1 cellular context compared by ENCODE assay signal in the genomic region with DNA sequence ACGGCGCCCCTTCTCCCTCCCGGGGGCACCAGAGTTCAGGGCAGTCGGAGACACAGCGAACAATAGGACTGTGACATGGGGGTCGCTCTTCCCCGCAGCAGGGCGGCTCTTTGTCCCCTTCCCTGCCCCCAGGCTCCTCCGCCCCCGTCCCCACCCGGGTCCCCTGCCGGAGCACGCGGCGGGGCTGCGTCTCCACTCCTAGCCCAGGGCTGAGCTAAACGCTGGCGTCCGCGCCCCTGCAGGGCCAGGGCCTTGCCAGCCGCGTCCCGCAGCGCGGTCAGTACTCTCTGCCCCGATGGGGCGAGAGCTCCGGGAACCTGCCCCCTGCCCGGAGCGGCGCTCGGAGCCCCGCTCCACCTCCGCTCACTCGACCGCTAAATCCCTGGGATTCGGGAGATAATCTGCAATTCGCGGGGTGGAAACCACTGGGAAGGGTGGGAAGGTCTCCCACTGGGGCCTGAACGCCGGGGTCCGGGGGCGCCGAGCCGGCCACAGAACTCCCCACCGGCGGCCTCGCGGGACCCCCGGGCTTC.
TF ChIP-seq lines count a peak whose summit lies in the region.

No MANE protein-coding gene starts in this region.

TF ChIP-seq in HepG2, 621 proteins besides CTCF, POLR2A, EP300 and RAD21 (continues in another document):
- TF ChIP-seq ZBTB3 (CRISPR knock-in tag; IDR thresholded peaks at IDR 0.05; ENCODE audit: borderline replicate concordance, low read depth), result no peak
- TF ChIP-seq ZNF737 (CRISPR knock-in tag; IDR thresholded peaks at IDR 0.05; ENCODE audit: borderline replicate concordance), result no peak
- TF ChIP-seq, protein P1, sequence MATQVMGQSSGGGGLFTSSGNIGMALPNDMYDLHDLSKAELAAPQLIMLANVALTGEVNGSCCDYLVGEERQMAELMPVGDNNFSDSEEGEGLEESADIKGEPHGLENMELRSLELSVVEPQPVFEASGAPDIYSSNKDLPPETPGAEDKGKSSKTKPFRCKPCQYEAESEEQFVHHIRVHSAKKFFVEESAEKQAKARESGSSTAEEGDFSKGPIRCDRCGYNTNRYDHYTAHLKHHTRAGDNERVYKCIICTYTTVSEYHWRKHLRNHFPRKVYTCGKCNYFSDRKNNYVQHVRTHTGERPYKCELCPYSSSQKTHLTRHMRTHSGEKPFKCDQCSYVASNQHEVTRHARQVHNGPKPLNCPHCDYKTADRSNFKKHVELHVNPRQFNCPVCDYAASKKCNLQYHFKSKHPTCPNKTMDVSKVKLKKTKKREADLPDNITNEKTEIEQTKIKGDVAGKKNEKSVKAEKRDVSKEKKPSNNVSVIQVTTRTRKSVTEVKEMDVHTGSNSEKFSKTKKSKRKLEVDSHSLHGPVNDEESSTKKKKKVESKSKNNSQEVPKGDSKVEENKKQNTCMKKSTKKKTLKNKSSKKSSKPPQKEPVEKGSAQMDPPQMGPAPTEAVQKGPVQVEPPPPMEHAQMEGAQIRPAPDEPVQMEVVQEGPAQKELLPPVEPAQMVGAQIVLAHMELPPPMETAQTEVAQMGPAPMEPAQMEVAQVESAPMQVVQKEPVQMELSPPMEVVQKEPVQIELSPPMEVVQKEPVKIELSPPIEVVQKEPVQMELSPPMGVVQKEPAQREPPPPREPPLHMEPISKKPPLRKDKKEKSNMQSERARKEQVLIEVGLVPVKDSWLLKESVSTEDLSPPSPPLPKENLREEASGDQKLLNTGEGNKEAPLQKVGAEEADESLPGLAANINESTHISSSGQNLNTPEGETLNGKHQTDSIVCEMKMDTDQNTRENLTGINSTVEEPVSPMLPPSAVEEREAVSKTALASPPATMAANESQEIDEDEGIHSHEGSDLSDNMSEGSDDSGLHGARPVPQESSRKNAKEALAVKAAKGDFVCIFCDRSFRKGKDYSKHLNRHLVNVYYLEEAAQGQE (IDR thresholded peaks at IDR 0.05; ENCODE audit: borderline replicate concordance in 1 of 2, low read depth in 1 of 2, low read length in 2 of 2), result no peak
- no peak for TF ChIP-seq ZNF781 (CRISPR knock-in tag; IDR thresholded peaks at IDR 0.05; ENCODE audit: borderline replicate concordance, not compliant biosample characterization)
- TF ChIP-seq ZSCAN9 (CRISPR knock-in tag; IDR thresholded peaks at IDR 0.05; ENCODE audit: borderline replicate concordance), result no peak
- no peak for TF ChIP-seq ZFP41 (CRISPR knock-in tag; IDR thresholded peaks at IDR 0.05; ENCODE audit: borderline replicate concordance)
- no peak for TF ChIP-seq PHF21A (CRISPR knock-in tag; IDR thresholded peaks at IDR 0.05)
- no peak for TF ChIP-seq TCF12 (IDR thresholded peaks at IDR 0.05)
- no peak for TF ChIP-seq TCF12 (CRISPR knock-in tag; IDR thresholded peaks at IDR 0.05)
- no peak for TF ChIP-seq IKZF4 (CRISPR knock-in tag; IDR thresholded peaks at IDR 0.05; ENCODE audit: borderline replicate concordance, low read depth, not compliant biosample characterization)
- TF ChIP-seq HMGXB4 (CRISPR knock-in tag; IDR thresholded peaks at IDR 0.05; ENCODE audit: borderline replicate concordance in 1 of 2, low read depth in 1 of 2), result peak in 1 of 2 experiments; percentile 45; a peak in 1 of 4 replicates
- no peak for TF ChIP-seq MIXL1 (CRISPR knock-in tag; IDR thresholded peaks at IDR 0.05)
- TF ChIP-seq KDM5B (CRISPR knock-in tag; IDR thresholded peaks at IDR 0.05; ENCODE audit: borderline replicate concordance), result peak; percentile 47
- TF ChIP-seq SKI (IDR thresholded peaks at IDR 0.05; ENCODE audit: partially characterized antibody), result no peak
- no peak for TF ChIP-seq CENPX (CRISPR knock-in tag; IDR thresholded peaks at IDR 0.05)
- TF ChIP-seq, protein P2, sequence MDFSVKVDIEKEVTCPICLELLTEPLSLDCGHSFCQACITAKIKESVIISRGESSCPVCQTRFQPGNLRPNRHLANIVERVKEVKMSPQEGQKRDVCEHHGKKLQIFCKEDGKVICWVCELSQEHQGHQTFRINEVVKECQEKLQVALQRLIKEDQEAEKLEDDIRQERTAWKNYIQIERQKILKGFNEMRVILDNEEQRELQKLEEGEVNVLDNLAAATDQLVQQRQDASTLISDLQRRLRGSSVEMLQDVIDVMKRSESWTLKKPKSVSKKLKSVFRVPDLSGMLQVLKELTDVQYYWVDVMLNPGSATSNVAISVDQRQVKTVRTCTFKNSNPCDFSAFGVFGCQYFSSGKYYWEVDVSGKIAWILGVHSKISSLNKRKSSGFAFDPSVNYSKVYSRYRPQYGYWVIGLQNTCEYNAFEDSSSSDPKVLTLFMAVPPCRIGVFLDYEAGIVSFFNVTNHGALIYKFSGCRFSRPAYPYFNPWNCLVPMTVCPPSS (IDR thresholded peaks at IDR 0.05), result no peak
- TF ChIP-seq ZNF652 (CRISPR knock-in tag; IDR thresholded peaks at IDR 0.05; ENCODE audit: borderline replicate concordance, low read depth), result no peak
- no peak for TF ChIP-seq ZUFSP (CRISPR knock-in tag; IDR thresholded peaks at IDR 0.05; ENCODE audit: borderline replicate concordance)
- TF ChIP-seq NPAS2 (CRISPR knock-in tag; IDR thresholded peaks at IDR 0.05; ENCODE audit: borderline replicate concordance), result no peak
- TF ChIP-seq THYN1 (CRISPR knock-in tag; IDR thresholded peaks at IDR 0.05; ENCODE audit: borderline replicate concordance, low read depth), result no peak
- peak; percentile 56; the same call in 1 of the 2 replicates for TF ChIP-seq ZNF670 (CRISPR knock-in tag; IDR thresholded peaks at IDR 0.05; ENCODE audit: borderline replicate concordance)
- no peak; the same call in 1 of the 2 replicates for TF ChIP-seq ZNF570 (CRISPR knock-in tag; IDR thresholded peaks at IDR 0.05; ENCODE audit: borderline replicate concordance)
- TF ChIP-seq MTF1 (CRISPR knock-in tag; IDR thresholded peaks at IDR 0.05), result no peak
- no peak for TF ChIP-seq FOXP1 (IDR thresholded peaks at IDR 0.05)
- TF ChIP-seq FOXP1 (CRISPR knock-in tag; IDR thresholded peaks at IDR 0.05), result no peak
- no peak for TF ChIP-seq CREB3 (CRISPR knock-in tag; IDR thresholded peaks at IDR 0.05)
- TF ChIP-seq CREBL2 (CRISPR knock-in tag; IDR thresholded peaks at IDR 0.05; ENCODE audit: borderline replicate concordance), result no peak
- peak; percentile 26; the same call in 1 of the 2 replicates for TF ChIP-seq HIVEP1 (CRISPR knock-in tag; IDR thresholded peaks at IDR 0.05)
- TF ChIP-seq, protein P3, sequence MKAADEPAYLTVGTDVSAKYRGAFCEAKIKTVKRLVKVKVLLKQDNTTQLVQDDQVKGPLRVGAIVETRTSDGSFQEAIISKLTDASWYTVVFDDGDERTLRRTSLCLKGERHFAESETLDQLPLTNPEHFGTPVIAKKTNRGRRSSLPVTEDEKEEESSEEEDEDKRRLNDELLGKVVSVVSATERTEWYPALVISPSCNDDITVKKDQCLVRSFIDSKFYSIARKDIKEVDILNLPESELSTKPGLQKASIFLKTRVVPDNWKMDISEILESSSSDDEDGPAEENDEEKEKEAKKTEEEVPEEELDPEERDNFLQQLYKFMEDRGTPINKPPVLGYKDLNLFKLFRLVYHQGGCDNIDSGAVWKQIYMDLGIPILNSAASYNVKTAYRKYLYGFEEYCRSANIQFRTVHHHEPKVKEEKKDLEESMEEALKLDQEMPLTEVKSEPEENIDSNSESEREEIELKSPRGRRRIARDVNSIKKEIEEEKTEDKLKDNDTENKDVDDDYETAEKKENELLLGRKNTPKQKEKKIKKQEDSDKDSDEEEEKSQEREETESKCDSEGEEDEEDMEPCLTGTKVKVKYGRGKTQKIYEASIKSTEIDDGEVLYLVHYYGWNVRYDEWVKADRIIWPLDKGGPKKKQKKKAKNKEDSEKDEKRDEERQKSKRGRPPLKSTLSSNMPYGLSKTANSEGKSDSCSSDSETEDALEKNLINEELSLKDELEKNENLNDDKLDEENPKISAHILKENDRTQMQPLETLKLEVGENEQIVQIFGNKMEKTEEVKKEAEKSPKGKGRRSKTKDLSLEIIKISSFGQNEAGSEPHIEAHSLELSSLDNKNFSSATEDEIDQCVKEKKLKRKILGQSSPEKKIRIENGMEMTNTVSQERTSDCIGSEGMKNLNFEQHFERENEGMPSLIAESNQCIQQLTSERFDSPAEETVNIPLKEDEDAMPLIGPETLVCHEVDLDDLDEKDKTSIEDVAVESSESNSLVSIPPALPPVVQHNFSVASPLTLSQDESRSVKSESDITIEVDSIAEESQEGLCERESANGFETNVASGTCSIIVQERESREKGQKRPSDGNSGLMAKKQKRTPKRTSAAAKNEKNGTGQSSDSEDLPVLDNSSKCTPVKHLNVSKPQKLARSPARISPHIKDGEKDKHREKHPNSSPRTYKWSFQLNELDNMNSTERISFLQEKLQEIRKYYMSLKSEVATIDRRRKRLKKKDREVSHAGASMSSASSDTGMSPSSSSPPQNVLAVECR (CRISPR knock-in tag; IDR thresholded peaks at IDR 0.05; ENCODE audit: borderline replicate concordance), result peak; percentile 64
- no peak for TF ChIP-seq SCMH1 (CRISPR knock-in tag; IDR thresholded peaks at IDR 0.05; ENCODE audit: borderline replicate concordance)
- no peak for TF ChIP-seq PAXIP1 (CRISPR knock-in tag; conservative IDR thresholded peaks at IDR 0.05)
- TF ChIP-seq ZFYVE20 (CRISPR knock-in tag; IDR thresholded peaks at IDR 0.05; ENCODE audit: borderline replicate concordance, low read depth), result no peak
- no peak for TF ChIP-seq POGZ (CRISPR knock-in tag; IDR thresholded peaks at IDR 0.05)
- no peak for TF ChIP-seq XBP1 (CRISPR knock-in tag; IDR thresholded peaks at IDR 0.05)
- TF ChIP-seq ZNF777 (CRISPR knock-in tag; IDR thresholded peaks at IDR 0.05), result peak; percentile 76; the same call in 1 of the 2 replicates
- TF ChIP-seq PAF1 (CRISPR knock-in tag; IDR thresholded peaks at IDR 0.05), result no peak
- TF ChIP-seq, protein P4, sequence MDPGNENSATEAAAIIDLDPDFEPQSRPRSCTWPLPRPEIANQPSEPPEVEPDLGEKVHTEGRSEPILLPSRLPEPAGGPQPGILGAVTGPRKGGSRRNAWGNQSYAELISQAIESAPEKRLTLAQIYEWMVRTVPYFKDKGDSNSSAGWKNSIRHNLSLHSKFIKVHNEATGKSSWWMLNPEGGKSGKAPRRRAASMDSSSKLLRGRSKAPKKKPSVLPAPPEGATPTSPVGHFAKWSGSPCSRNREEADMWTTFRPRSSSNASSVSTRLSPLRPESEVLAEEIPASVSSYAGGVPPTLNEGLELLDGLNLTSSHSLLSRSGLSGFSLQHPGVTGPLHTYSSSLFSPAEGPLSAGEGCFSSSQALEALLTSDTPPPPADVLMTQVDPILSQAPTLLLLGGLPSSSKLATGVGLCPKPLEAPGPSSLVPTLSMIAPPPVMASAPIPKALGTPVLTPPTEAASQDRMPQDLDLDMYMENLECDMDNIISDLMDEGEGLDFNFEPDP (CRISPR knock-in tag; conservative IDR thresholded peaks at IDR 0.05), result no peak
